In the genomic region with DNA sequence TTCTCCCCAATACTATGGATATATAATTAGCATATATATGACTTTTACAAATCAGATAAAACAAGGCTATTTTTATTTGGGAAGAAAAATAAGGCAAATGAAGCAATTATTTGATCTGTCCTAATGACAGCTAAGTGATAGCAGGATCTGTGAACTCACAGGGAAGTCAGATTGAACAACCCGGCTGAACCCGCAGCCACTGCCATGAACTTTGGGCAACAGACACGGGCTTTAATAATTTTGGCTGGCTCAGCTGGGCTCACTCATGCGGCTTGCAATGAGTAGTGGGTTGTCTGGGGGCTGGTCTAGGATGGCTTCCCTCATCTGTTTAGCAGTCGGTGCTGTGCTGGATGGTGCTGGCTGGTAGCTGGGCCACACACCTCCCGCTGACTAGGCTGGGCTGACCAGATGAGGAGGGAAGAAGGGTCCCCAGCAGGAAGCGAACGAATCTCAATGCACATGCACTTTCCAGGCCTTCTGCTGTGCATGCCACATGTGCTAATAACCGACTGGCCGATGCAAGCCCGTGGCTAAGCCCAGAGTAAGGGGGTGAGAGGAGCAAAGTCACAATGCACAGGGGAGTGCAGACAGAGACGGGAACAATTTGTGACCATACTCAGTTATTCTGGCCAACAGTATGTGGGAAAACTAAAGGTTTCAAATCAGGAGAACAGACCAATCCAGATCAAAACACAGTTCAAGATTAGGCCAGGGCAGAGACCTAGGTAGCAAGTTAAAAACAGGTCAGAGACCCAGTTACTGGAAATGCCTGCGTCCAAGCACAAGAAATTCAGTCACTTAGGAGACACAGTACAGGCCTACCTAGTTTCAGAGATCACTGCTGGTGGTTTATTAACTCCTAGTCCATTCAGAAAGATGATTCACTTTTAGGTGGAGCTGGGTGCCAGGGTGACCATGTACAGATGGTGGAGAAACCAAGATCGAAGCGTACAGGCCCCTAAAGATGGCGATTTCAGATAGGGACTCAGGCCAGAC, we compare ENCODE assay signal across 18 cellular contexts. TPM values are rescaled to one million over a fixed set of nuclear protein-coding genes. Genes with fewer than 3 reads are reported as not detected.
DNase-seq lines count a peak whose midpoint lies in the region; ATAC-seq, FAIRE-seq and TF ChIP-seq lines count a peak whose summit lies in the region.
"Had no signal": no experiment of that assay in that cellular context is flagged by ENCODE, and none has a peak within 500 bp of the region (broad histone marks: within the 10 kb centered on the region; RNA-seq: fewer than 3 reads in every experiment).

No MANE protein-coding gene starts in this region.

- H3K36me3 ChIP-seq in neural progenitor cell (no peaks in the 10 kb centered on the region), tibial artery (peaks cover 0 to 9% (median 8%) of the 10 kb centered on the region in 3 donors), spleen (peaks cover 0 to 9% (median 0%) of the 10 kb centered on the region in 6 donors)
- H3K36me3 ChIP-seq: HAP-1 had no signal

- no peaks in the 10 kb centered on the region for H3K79me2 ChIP-seq in neural progenitor cell (ENCODE audit: low read depth)

- DNase-seq in RCC 7860 (ENCODE audit: low spot score) = peak; percentile 9
- DNase-seq in left lobe of liver (ENCODE audit: low spot score) = peak; percentile 77
- DNase-seq in neural progenitor cell (ENCODE audit: low spot score) = no peak
- DNase-seq in tibial artery = no peak
- DNase-seq in activated naive CD8-positive, alpha-beta T cell treated with anti-CD3 and anti-CD28 coated beads, Interleukin-2, amount 50 U/mL, for 24 hours = no peak
- no peak for DNase-seq in spleen
- DNase-seq: C1 segment of cervical spinal cord; Calu3; CD4-positive, alpha-beta T cell; DMS 273 treated with DMSO at 0.1 percent for 48 hours; GOT3; IMR-90 had no signal

- H2AFZ ChIP-seq in neural progenitor cell (replicated peaks) = peak overlapping the region; percentile 50

- TF ChIP-seq POLR2A in spleen (IDR thresholded peaks at IDR 0.05) = no peak

- no peaks in the 10 kb centered on the region for H3K9me3 ChIP-seq in neural progenitor cell (ENCODE audit: low read depth)
- no peaks in the 10 kb centered on the region for H3K9me3 ChIP-seq in tibial artery
- peaks cover 0 to 14% (median 8%) of the 10 kb centered on the region in 8 donors for H3K9me3 ChIP-seq in spleen
- H3K9me3 ChIP-seq: HAP-1 had no signal

- H3K9ac ChIP-seq in neural progenitor cell = no peak overlapping the region

- peaks cover 3% of the 10 kb centered on the region for H3K27me3 Mint-ChIP-seq in neural progenitor cell (ENCODE audit: insufficient read depth, low read depth)
- no peaks in the 10 kb centered on the region for H3K27me3 Mint-ChIP-seq in activated naive CD8-positive, alpha-beta T cell treated with anti-CD3 and anti-CD28 coated beads, Interleukin-2, amount 50 U/mL, for 24 hours
- H3K27me3 Mint-ChIP-seq: B cell; CD4-positive, alpha-beta T cell had no signal

- peaks cover 2% of the 10 kb centered on the region for H3K36me3 Mint-ChIP-seq in neural progenitor cell
- H3K36me3 Mint-ChIP-seq in activated naive CD8-positive, alpha-beta T cell treated with anti-CD3 and anti-CD28 coated beads, Interleukin-2, amount 50 U/mL, for 24 hours (ENCODE audit: low read depth) = peaks cover 12% of the 10 kb centered on the region

- ATAC-seq in esophagus mucosa (peak; percentile 35), left lobe of liver (peak; percentile 77), GM21576 (IDR thresholded peaks at IDR 0.05; ENCODE audit: unreplicated experiment) (no peak)
- ATAC-seq in activated naive CD8-positive, alpha-beta T cell treated with anti-CD3 and anti-CD28 coated beads, Interleukin-2, amount 50 U/mL, for 24 hours = no peak
- ATAC-seq: GM12878 had no signal

- 93 to 97% (median 95%) methylated on average over 16 of the region's 16 CpGs for WGBS in spleen, 5 donors

- H3K27me3 ChIP-seq in neural progenitor cell (no peaks in the 10 kb centered on the region), tibial artery (no peaks in the 10 kb centered on the region), spleen (replicated peaks in 1 of 7) (no peaks in the 10 kb centered on the region)

- H3F3A ChIP-seq in neural progenitor cell (ENCODE audit: low read depth) = no peaks in the 10 kb centered on the region

- TF ChIP-seq CTCF in neural progenitor cell (IDR thresholded peaks at IDR 0.05) = no peak
- no peak for TF ChIP-seq CTCF in tibial artery (IDR thresholded peaks at IDR 0.05)
- no peak for TF ChIP-seq CTCF in spleen (IDR thresholded peaks at IDR 0.05 in 8 of 11, conservative IDR thresholded peaks at IDR 0.05 in 3 of 11)

- H3K9me3 Mint-ChIP-seq in neural progenitor cell = peaks cover 15% of the 10 kb centered on the region
- H3K9me3 Mint-ChIP-seq in activated naive CD8-positive, alpha-beta T cell treated with anti-CD3 and anti-CD28 coated beads, Interleukin-2, amount 50 U/mL, for 24 hours = peaks cover 3% of the 10 kb centered on the region
- H3K9me3 Mint-ChIP-seq: CD4-positive, alpha-beta T cell had no signal

- H3K27ac Mint-ChIP-seq in neural progenitor cell = no peak overlapping the region
- H3K27ac Mint-ChIP-seq in activated naive CD8-positive, alpha-beta T cell treated with anti-CD3 and anti-CD28 coated beads, Interleukin-2, amount 50 U/mL, for 24 hours = no peak overlapping the region
- H3K27ac Mint-ChIP-seq: B cell; CD4-positive, alpha-beta T cell had no signal

- intact Hi-C loops in tibial artery (cut with DNase I; ENCODE audit: low total_unique reads) (loop anchor here (5.0 kb wide), 1 partner anchor 429 kb away; no protein-coding TSS in a partner anchor), spleen (cut with DNase I; ENCODE audit: low total_unique reads) (no loop called here)

- H3K4me3 ChIP-seq in neural progenitor cell = no peak overlapping the region
- H3K4me3 ChIP-seq in tibial artery = no peak overlapping the region
- no peak overlapping the region for H3K4me3 ChIP-seq in spleen
- H3K4me3 ChIP-seq: GM12878, HAP-1 had no signal

- no peaks in the 10 kb centered on the region for H4K20me1 ChIP-seq in neural progenitor cell (ENCODE audit: low read depth)

- no peak overlapping the region for H3K27ac ChIP-seq in neural progenitor cell
- no peak overlapping the region for H3K27ac ChIP-seq in tibial artery
- no peak overlapping the region for H3K27ac ChIP-seq in spleen

- no peak overlapping the region for H3K4me3 Mint-ChIP-seq in neural progenitor cell
- H3K4me3 Mint-ChIP-seq in activated naive CD8-positive, alpha-beta T cell treated with anti-CD3 and anti-CD28 coated beads, Interleukin-2, amount 50 U/mL, for 24 hours = no peak overlapping the region
- H3K4me3 Mint-ChIP-seq: B cell; CD4-positive, alpha-beta T cell had no signal

- H3K4me1 ChIP-seq in neural progenitor cell (no peaks in the 10 kb centered on the region), tibial artery (no peaks in the 10 kb centered on the region), spleen (peaks cover 0 to 17% (median 3%) of the 10 kb centered on the region in 6 donors)
- H3K4me1 ChIP-seq: HAP-1 had no signal

- H3K4me1 Mint-ChIP-seq in neural progenitor cell = peaks cover 3% of the 10 kb centered on the region
- H3K4me1 Mint-ChIP-seq in activated naive CD8-positive, alpha-beta T cell treated with anti-CD3 and anti-CD28 coated beads, Interleukin-2, amount 50 U/mL, for 24 hours = no peaks in the 10 kb centered on the region
- H3K4me1 Mint-ChIP-seq: B cell had no signal

- FAIRE-seq in RCC 7860 (lab: Jason Lieb, UNC) = no peak
- FAIRE-seq: GM12878, GM18507 had no signal

- H3K4me2 ChIP-seq in neural progenitor cell = no peak overlapping the region

RNA-seq across cellular contexts. Expression of a gene that starts 22.3 kb away (rescaled TPM):
- total RNA-seq in esophagus mucosa = 30.1 TPM
- 174 TPM for total RNA-seq in left lobe of liver
- total RNA-seq in neural progenitor cell (ENCODE audit: low replicate concordance) = 0.37 and 3.6 TPM in 2 replicates
- 10 to 100 TPM; 18.4 to 46.5 (median 35.9) TPM for total RNA-seq in spleen
- 10 to 100 TPM; 13.5 to 23.6 (median 21.1) TPM for polyA plus RNA-seq in spleen

Comparison
In these comparisons a context has a peak if more than half of its experiments do, and no peak if none do; other contexts are left out.
1. DNase-seq: peak in RCC 7860 (single experiment) and left lobe of liver (single experiment); none in neural progenitor cell (single experiment), tibial artery (0 of 2), activated naive CD8-positive, alpha-beta T cell treated with anti-CD3 and anti-CD28 coated beads, Interleukin-2, amount 50 U/mL, for 24 hours (single experiment) and spleen (single experiment).
2. ATAC-seq: peak in esophagus mucosa (single experiment) and left lobe of liver (single experiment); none in GM21576 (single experiment) and activated naive CD8-positive, alpha-beta T cell treated with anti-CD3 and anti-CD28 coated beads, Interleukin-2, amount 50 U/mL, for 24 hours (single experiment).